ENCODE assay signal across 8 cellular contexts in the genomic region with DNA sequence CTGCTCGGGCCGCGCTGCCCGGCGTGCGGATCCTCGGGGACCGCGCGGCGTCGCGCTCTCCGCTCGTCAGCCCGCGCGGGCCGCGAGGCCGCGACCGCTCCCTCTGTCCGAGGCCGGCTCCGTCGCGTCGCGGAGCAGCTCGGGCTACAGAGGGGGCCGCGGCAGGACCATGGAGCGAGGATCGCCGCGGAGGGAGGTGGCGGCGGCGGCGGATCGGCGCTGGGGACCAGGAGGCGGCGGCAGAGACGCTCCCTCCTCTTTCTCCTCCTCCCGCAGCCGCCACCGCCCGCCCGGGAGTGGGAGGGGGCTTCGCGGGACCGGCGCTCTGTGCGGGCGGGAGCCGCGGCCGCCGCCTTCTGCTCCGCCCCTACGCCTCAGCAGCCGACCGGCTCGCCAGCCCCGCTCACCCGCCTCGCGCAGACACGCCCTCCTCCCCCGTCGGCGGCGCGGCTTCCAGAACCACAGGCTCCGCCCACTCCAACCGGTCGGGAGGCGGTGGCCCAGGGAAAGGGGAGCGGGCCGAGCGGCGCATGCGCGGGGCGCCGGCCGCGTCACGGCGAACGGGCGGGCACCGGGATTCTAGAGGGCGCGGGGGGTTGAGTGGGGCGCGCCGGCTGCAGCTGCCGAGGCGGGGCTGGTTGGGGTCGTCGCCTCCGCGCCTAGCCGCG. TPM values are rescaled to one million over a fixed set of nuclear protein-coding genes. Genes with fewer than 3 reads are reported as not detected.
DNase-seq lines count a peak whose midpoint lies in the region; ATAC-seq lines count a peak whose summit lies in the region.

A gene with protein sequence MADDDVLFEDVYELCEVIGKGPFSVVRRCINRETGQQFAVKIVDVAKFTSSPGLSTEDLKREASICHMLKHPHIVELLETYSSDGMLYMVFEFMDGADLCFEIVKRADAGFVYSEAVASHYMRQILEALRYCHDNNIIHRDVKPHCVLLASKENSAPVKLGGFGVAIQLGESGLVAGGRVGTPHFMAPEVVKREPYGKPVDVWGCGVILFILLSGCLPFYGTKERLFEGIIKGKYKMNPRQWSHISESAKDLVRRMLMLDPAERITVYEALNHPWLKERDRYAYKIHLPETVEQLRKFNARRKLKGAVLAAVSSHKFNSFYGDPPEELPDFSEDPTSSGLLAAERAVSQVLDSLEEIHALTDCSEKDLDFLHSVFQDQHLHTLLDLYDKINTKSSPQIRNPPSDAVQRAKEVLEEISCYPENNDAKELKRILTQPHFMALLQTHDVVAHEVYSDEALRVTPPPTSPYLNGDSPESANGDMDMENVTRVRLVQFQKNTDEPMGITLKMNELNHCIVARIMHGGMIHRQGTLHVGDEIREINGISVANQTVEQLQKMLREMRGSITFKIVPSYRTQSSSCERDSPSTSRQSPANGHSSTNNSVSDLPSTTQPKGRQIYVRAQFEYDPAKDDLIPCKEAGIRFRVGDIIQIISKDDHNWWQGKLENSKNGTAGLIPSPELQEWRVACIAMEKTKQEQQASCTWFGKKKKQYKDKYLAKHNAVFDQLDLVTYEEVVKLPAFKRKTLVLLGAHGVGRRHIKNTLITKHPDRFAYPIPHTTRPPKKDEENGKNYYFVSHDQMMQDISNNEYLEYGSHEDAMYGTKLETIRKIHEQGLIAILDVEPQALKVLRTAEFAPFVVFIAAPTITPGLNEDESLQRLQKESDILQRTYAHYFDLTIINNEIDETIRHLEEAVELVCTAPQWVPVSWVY (minus strand): TSS at position 298 of the 668 bp plus-strand sequence. CDS start 566 bp downstream, outside the sequence.

- peak within 1 kb of the TSS; percentile 74 to 96 (median 90) for H3K27ac Mint-ChIP-seq in CD8-positive, alpha-beta memory T cell

- peak; percentile 82 to 90 (median 87) for DNase-seq in CD8-positive, alpha-beta memory T cell
- DNase-seq in HT-29 (ENCODE audit: low spot score): peak; percentile 71
- peak; percentile 21 for DNase-seq in NK-92 (lab: John Stamatoyannopoulos, UW; ENCODE audit: unreplicated experiment)
- DNase-seq in activated CD8-positive, alpha-beta memory T cell treated with anti-CD3 and anti-CD28 coated beads for 1 hour (ENCODE audit: extremely low read depth in 1 of 2, low read depth in 1 of 2): peak; percentile 76 to 80
- DNase-seq in lung microvascular endothelial cell (ENCODE audit: low read depth in 2 of 2): peak; percentile 92 to 94
- DNase-seq in stimulated activated CD4-positive, alpha-beta T cell treated with anti-CD3 and anti-CD28 coated beads, TNF-alpha, amount 100 ng/mL, for 24 hours (ENCODE audit: low read depth in 3 of 3): peak; percentile 79 to 86 (median 82)

- H3K4me1 Mint-ChIP-seq in CD8-positive, alpha-beta memory T cell: peaks cover 24 to 35% (median 30%) of the 10 kb centered on the region in 3 donors

- CTCF ChIA-PET in CD8-positive, alpha-beta memory T cell (lab: Charles Lee): interaction anchor here (1.5 kb wide), 2 partner anchors 55 to 1021 kb away, joined by 3 to 8 read pairs; no protein-coding TSS in a partner anchor

- H3K4me3 ChIP-seq in CD8-positive, alpha-beta memory T cell (ENCODE audit: low read length): peak within 1 kb of the TSS; percentile 75
- peak within 1 kb of the TSS; percentile 70 for H3K4me3 ChIP-seq in ectodermal cell (ENCODE audit: insufficient read depth, low read depth, low read length)

- H3K4me3 Mint-ChIP-seq in CD8-positive, alpha-beta memory T cell: peak within 1 kb of the TSS; percentile 87 to 99 (median 92)

- peak within 1 kb of the TSS; percentile 63 for H3K27ac ChIP-seq in CD8-positive, alpha-beta memory T cell (ENCODE audit: low read depth, low read length)
- peak within 1 kb of the TSS; percentile 77 for H3K27ac ChIP-seq in ectodermal cell (ENCODE audit: insufficient read depth, low read depth, low read length, poor library complexity, severe bottlenecking)

- no peaks in the 10 kb centered on the region for H3K4me1 ChIP-seq in CD8-positive, alpha-beta memory T cell (ENCODE audit: insufficient read depth, low read length)
- H3K4me1 ChIP-seq in ectodermal cell (ENCODE audit: control insufficient read depth, insufficient read depth, low read length): no peaks in the 10 kb centered on the region

- H3K27me3 Mint-ChIP-seq in CD8-positive, alpha-beta memory T cell: peaks cover 0 to 2% of the 10 kb centered on the region in 2 donors

- 0% methylated on average over 103 to 108 of the region's 108 CpGs for WGBS in ectodermal cell, 2 experiments

- POLR2A ChIA-PET in CD8-positive, alpha-beta memory T cell (lab: Charles Lee): interaction anchor here (0.7 to 1.2 kb wide), 2 partner anchors 11 to 1024 kb away, joined by 3 to 4 read pairs; no protein-coding TSS in a partner anchor

- no peaks in the 10 kb centered on the region for H3K36me3 ChIP-seq in CD8-positive, alpha-beta memory T cell (ENCODE audit: insufficient read depth, low read length)
- H3K36me3 ChIP-seq in ectodermal cell (ENCODE audit: control insufficient read depth, insufficient read depth, low read length): no peaks in the 10 kb centered on the region

- no peaks in the 10 kb centered on the region for H3K9me3 ChIP-seq in CD8-positive, alpha-beta memory T cell (ENCODE audit: low read length)
- H3K9me3 ChIP-seq in ectodermal cell (ENCODE audit: control insufficient read depth, low read length): no peaks in the 10 kb centered on the region

- no peaks in the 10 kb centered on the region for H3K27me3 ChIP-seq in CD8-positive, alpha-beta memory T cell (ENCODE audit: insufficient read depth, low read length, poor library complexity, severe bottlenecking)
- no peaks in the 10 kb centered on the region for H3K27me3 ChIP-seq in ectodermal cell (ENCODE audit: control insufficient read depth, insufficient read depth, low read length, poor library complexity, severe bottlenecking)

- peaks cover 0 to 6% (median 0%) of the 10 kb centered on the region in 3 donors for H3K36me3 Mint-ChIP-seq in CD8-positive, alpha-beta memory T cell

- peaks cover 0 to 3% (median 0%) of the 10 kb centered on the region in 5 donors for H3K9me3 Mint-ChIP-seq in CD8-positive, alpha-beta memory T cell

- ATAC-seq in GM21360 (IDR thresholded peaks at IDR 0.05; ENCODE audit: unreplicated experiment): peak; percentile 76

RNA-seq across cellular contexts. Expression of the gene that starts here (rescaled TPM):
- total RNA-seq in CD8-positive, alpha-beta memory T cell: 10 to 100 TPM; 28.4 to 32.5 TPM
- polyA plus RNA-seq in CD8-positive, alpha-beta memory T cell: 20.2 TPM
- 8.2 and 13.5 TPM in 2 replicates for total RNA-seq in HT-29 (2014; rRNA removed; shearing (Covaris generic))
- 53.9 TPM for polyA plus RNA-seq in ectodermal cell (2013, experiment 1 of 4)
- 50.6 TPM for polyA plus RNA-seq in ectodermal cell (2013, experiment 2 of 4)
- polyA plus RNA-seq in ectodermal cell (2013, experiment 3 of 4): 38.2 TPM
- polyA plus RNA-seq in ectodermal cell (2013, experiment 4 of 4): 44.7 TPM
- total RNA-seq in lung microvascular endothelial cell: 30.5 and 47.8 TPM in 2 replicates

Comparison
In these comparisons a context has a peak if more than half of its experiments do, and no peak if none do; other contexts are left out.
1. Peak in every context shown above with its lines: DNase-seq, ATAC-seq, H3K4me3 ChIP-seq and H3K27ac ChIP-seq.
2. DNase-seq: peak in every context shown above with its lines; median percentile 93 in lung microvascular endothelial cell; 87 in CD8-positive, alpha-beta memory T cell; 82 in stimulated activated CD4-positive, alpha-beta T cell treated with anti-CD3 and anti-CD28 coated beads, TNF-alpha, amount 100 ng/mL, for 24 hours; 78 in activated CD8-positive, alpha-beta memory T cell treated with anti-CD3 and anti-CD28 coated beads for 1 hour; 71 in HT-29; 21 in NK-92.